ENCODE assay signal across 17 cellular contexts in the genomic region with DNA sequence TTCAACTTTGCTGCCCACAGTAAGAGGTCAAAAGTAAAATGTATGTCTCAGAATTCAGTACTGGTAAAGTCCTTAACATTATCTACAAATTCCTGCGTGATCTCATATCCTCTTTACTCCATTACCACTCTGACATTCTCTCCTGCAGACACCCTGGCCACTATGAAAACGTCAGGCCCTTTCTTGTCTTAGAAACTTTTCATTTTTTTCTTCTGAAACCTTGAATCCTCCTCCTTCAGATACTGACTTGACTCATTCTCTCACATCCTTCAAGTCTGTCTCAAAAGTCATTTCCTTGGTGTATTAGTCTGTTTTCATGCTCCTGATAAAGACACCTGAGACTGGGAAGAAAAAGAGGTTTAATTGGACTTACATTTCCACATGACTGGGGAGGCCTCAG.
DNase-seq lines count a peak whose midpoint lies in the region; ATAC-seq lines count a peak whose summit lies in the region.
"Had no signal": no experiment of that assay in that cellular context is flagged by ENCODE, and none has a peak within 500 bp of the region (broad histone marks: within the 10 kb centered on the region; RNA-seq: fewer than 3 reads in every experiment).

No MANE protein-coding gene starts in this region.

- no peaks in the 10 kb centered on the region for H3K9me3 ChIP-seq in CD8-positive, alpha-beta memory T cell (ENCODE audit: low read length)

- no peaks in the 10 kb centered on the region for H3K36me3 ChIP-seq in CD8-positive, alpha-beta memory T cell (ENCODE audit: insufficient read depth, low read length)

- H3K4me1 Mint-ChIP-seq in CD8-positive, alpha-beta memory T cell = no peaks in the 10 kb centered on the region
- H3K4me1 Mint-ChIP-seq: activated CD4-positive, alpha-beta T cell treated with anti-CD3 and anti-CD28 coated beads, Interleukin-2, amount 10 ng/mL, durations not matched to agents 24 days and 14 days; stimulated activated naive CD8-positive, alpha-beta T cell treated with anti-CD3 and anti-CD28 coated beads, Interleukin-15, amount 100 ng/mL, for 72 hours had no signal

- CTCF ChIA-PET in CD8-positive, alpha-beta memory T cell (lab: Charles Lee) = no interaction called here

- no peak overlapping the region for H3K27ac ChIP-seq in CD8-positive, alpha-beta memory T cell (ENCODE audit: low read depth, low read length)
- H3K27ac ChIP-seq: dorsolateral prefrontal cortex had no signal

- no peak overlapping the region for H3K4me3 ChIP-seq in CD8-positive, alpha-beta memory T cell (ENCODE audit: low read length)
- H3K4me3 ChIP-seq: dorsolateral prefrontal cortex had no signal

- POLR2A ChIA-PET in CD8-positive, alpha-beta memory T cell (lab: Charles Lee) = no interaction called here

- no peaks in the 10 kb centered on the region for H3K27me3 ChIP-seq in CD8-positive, alpha-beta memory T cell (ENCODE audit: insufficient read depth, low read length, poor library complexity, severe bottlenecking)

- no peaks in the 10 kb centered on the region for H3K36me3 Mint-ChIP-seq in CD8-positive, alpha-beta memory T cell

- DNase-seq in NAMALWA (ENCODE audit: low spot score) = no peak
- DNase-seq in Ammon's horn (ENCODE audit: low spot score) = no peak
- DNase-seq in CD8-positive, alpha-beta memory T cell = no peak
- DNase-seq in stimulated activated CD4-positive, alpha-beta T cell treated with anti-CD3 and anti-CD28 coated beads, Interleukin-15, amount 100 ng/mL, for 24 hours = no peak
- DNase-seq: activated CD4-positive, alpha-beta T cell treated with anti-CD3 and anti-CD28 coated beads, Interleukin-2, amount 10 ng/mL, durations not matched to agents 24 days and 14 days; DND-41; dorsolateral prefrontal cortex; MV-4-11; NCI-H446 treated with DMSO at 0.1 percent for 48 hours; stimulated activated CD4-positive, alpha-beta T cell treated with anti-CD3 and anti-CD28 coated beads, Interleukin-4, amount 100 ng/mL, for 4 hours; stimulated activated naive CD8-positive, alpha-beta T cell treated with anti-CD3 and anti-CD28 coated beads, Interleukin-15, amount 100 ng/mL, for 72 hours; T-helper 2 cell had no signal

- H3K27me3 Mint-ChIP-seq in CD8-positive, alpha-beta memory T cell = no peaks in the 10 kb centered on the region
- H3K27me3 Mint-ChIP-seq: activated CD4-positive, alpha-beta T cell treated with anti-CD3 and anti-CD28 coated beads, Interleukin-2, amount 10 ng/mL, durations not matched to agents 24 days and 14 days; stimulated activated naive CD8-positive, alpha-beta T cell treated with anti-CD3 and anti-CD28 coated beads, Interleukin-15, amount 100 ng/mL, for 72 hours had no signal

- peaks cover 0 to 4% (median 0%) of the 10 kb centered on the region in 5 donors for H3K9me3 Mint-ChIP-seq in CD8-positive, alpha-beta memory T cell
- H3K9me3 Mint-ChIP-seq: activated CD4-positive, alpha-beta T cell treated with anti-CD3 and anti-CD28 coated beads, Interleukin-2, amount 10 ng/mL, durations not matched to agents 24 days and 14 days; activated T-helper 1 cell treated with anti-CD3 and anti-CD28 coated beads, Interleukin-12 subunit alpha, Interleukin-12 subunit beta, Interleukin-2, Interleukin-4 antibody, amounts not matched to agents 30 ng/mL and 10 ng/mL and 1 ng/mL, durations not matched to agents 14 hours and 24 hours and 36 hours had no signal

- ATAC-seq in GM18519 (IDR thresholded peaks at IDR 0.05; ENCODE audit: low FRiP score, unreplicated experiment) = peak; percentile 94
- ATAC-seq in GM21367 (IDR thresholded peaks at IDR 0.05; ENCODE audit: unreplicated experiment) = peak; percentile 90
- peak; percentile 97 for ATAC-seq in HG02885 (IDR thresholded peaks at IDR 0.05; ENCODE audit: poor library complexity, unreplicated experiment)
- peak; percentile 70 for ATAC-seq in HG03575 (IDR thresholded peaks at IDR 0.05; ENCODE audit: extremely low read depth, insufficient number of reproducible peaks, low FRiP score, unreplicated experiment)
- ATAC-seq: stimulated activated naive CD8-positive, alpha-beta T cell treated with anti-CD3 and anti-CD28 coated beads, Interleukin-15, amount 100 ng/mL, for 72 hours had no signal

- H3K4me1 ChIP-seq in CD8-positive, alpha-beta memory T cell (ENCODE audit: insufficient read depth, low read length) = no peaks in the 10 kb centered on the region

- H3K27ac Mint-ChIP-seq in CD8-positive, alpha-beta memory T cell = no peak overlapping the region
- H3K27ac Mint-ChIP-seq: activated CD4-positive, alpha-beta T cell treated with anti-CD3 and anti-CD28 coated beads, Interleukin-2, amount 10 ng/mL, durations not matched to agents 24 days and 14 days; activated T-helper 1 cell treated with anti-CD3 and anti-CD28 coated beads, Interleukin-12 subunit alpha, Interleukin-12 subunit beta, Interleukin-2, Interleukin-4 antibody, amounts not matched to agents 30 ng/mL and 10 ng/mL and 1 ng/mL, durations not matched to agents 14 hours and 24 hours and 36 hours had no signal

- H3K4me3 Mint-ChIP-seq in CD8-positive, alpha-beta memory T cell = no peak overlapping the region
- H3K4me3 Mint-ChIP-seq: activated CD4-positive, alpha-beta T cell treated with anti-CD3 and anti-CD28 coated beads, Interleukin-2, amount 10 ng/mL, durations not matched to agents 24 days and 14 days; activated T-helper 1 cell treated with anti-CD3 and anti-CD28 coated beads, Interleukin-12 subunit alpha, Interleukin-12 subunit beta, Interleukin-2, Interleukin-4 antibody, amounts not matched to agents 30 ng/mL and 10 ng/mL and 1 ng/mL, durations not matched to agents 14 hours and 24 hours and 36 hours; stimulated activated naive CD8-positive, alpha-beta T cell treated with anti-CD3 and anti-CD28 coated beads, Interleukin-15, amount 100 ng/mL, for 72 hours had no signal
